ENCODE assay signal across 9 cellular contexts in the genomic region with DNA sequence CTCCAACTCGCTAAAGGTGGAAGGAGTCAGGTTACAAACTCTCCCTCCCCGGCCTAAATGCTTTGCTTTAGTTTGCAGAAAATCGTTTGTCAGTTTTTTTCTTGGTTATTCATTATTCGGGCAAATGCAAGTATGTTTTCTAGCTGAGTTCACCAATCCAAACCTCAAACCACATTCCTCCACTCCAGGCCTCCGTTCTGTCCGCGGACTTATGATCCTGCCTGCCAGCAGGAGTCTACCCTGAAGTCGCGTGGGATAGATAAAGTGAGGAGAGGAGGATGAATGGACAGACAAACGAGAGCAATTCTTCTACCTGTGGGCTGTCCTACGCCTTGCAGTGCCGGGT. TPM values are rescaled to one million over a fixed set of nuclear protein-coding genes. Genes with fewer than 3 reads are reported as not detected.
DNase-seq lines count a peak whose midpoint lies in the region; ATAC-seq lines count a peak whose summit lies in the region.
"Had no signal": no experiment of that assay in that cellular context is flagged by ENCODE, and none has a peak within 500 bp of the region (broad histone marks: within the 10 kb centered on the region; RNA-seq: fewer than 3 reads in every experiment).

No MANE protein-coding gene starts in this region.

- H3K27ac ChIP-seq in CD4-positive, alpha-beta memory T cell (ENCODE audit: low read depth, low read length): no peak overlapping the region
- peak overlapping the region; percentile 88 for H3K27ac ChIP-seq in cingulate gyrus (ENCODE audit: low read depth, low read length)
- peak overlapping the region; percentile 97 for H3K27ac ChIP-seq in mesodermal cell (ENCODE audit: low read depth, low read length, severe bottlenecking)

- peaks cover 0 to 3% (median 0%) of the 10 kb centered on the region in 8 donors for H3K9me3 Mint-ChIP-seq in CD4-positive, alpha-beta memory T cell

- H3K4me3 ChIP-seq in CD4-positive, alpha-beta memory T cell (ENCODE audit: low read length in 2 of 2): no peak overlapping the region
- H3K4me3 ChIP-seq in mesodermal cell (ENCODE audit: extremely low read depth, insufficient read depth, low read length, poor library complexity, severe bottlenecking): peak overlapping the region; percentile 85
- H3K4me3 ChIP-seq: K562 had no signal

- H3K4me1 Mint-ChIP-seq in CD4-positive, alpha-beta memory T cell: peaks cover 22 to 37% (median 29%) of the 10 kb centered on the region in 4 donors

- 0% methylated on average over 4 to 5 of the region's 12 CpGs for WGBS in mesodermal cell (ENCODE audit: insufficient coverage in 2 of 2), 2 experiments

- H3K4me3 Mint-ChIP-seq in CD4-positive, alpha-beta memory T cell: peak overlapping the region; percentile 66 to 82 (median 78)

- peaks cover 56 to 57% of the 10 kb centered on the region in 2 donors for H3K27me3 Mint-ChIP-seq in CD4-positive, alpha-beta memory T cell

- POLR2A ChIA-PET in CD4-positive, alpha-beta memory T cell (lab: Charles Lee; ENCODE audit: partially characterized antibody): no interaction called here

- no peak for DNase-seq in CD4-positive, alpha-beta memory T cell
- DNase-seq in M059J (ENCODE audit: low read depth): peak; percentile 65
- DNase-seq in activated CD8-positive, alpha-beta memory T cell treated with anti-CD3 and anti-CD28 coated beads for 24 hours: no peak

- H3K36me3 ChIP-seq in CD4-positive, alpha-beta memory T cell (ENCODE audit: insufficient read depth, low read length): no peaks in the 10 kb centered on the region
- H3K36me3 ChIP-seq in mesodermal cell (ENCODE audit: control insufficient read depth, insufficient read depth, low read length): peaks cover 36% of the 10 kb centered on the region

- H3K27me3 ChIP-seq in CD4-positive, alpha-beta memory T cell (ENCODE audit: insufficient read depth, low read length): peaks cover under 1% of the 10 kb centered on the region

- CTCF ChIA-PET in CD4-positive, alpha-beta memory T cell (lab: Charles Lee; ENCODE audit: partially characterized antibody): interaction anchor here (0.9 kb wide), 1 partner anchor 9 kb away, joined by 3 read pairs; no protein-coding TSS in a partner anchor

- H3K36me3 Mint-ChIP-seq in CD4-positive, alpha-beta memory T cell: peaks cover 0 to 2% of the 10 kb centered on the region in 2 donors

- ATAC-seq in HG03378 (IDR thresholded peaks at IDR 0.05; ENCODE audit: unreplicated experiment) (no peak), HG02852 (IDR thresholded peaks at IDR 0.05; ENCODE audit: unreplicated experiment) (no peak), GM21390 (IDR thresholded peaks at IDR 0.05; ENCODE audit: unreplicated experiment) (no peak)
- ATAC-seq: K562 had no signal

- H3K4me1 ChIP-seq in CD4-positive, alpha-beta memory T cell (ENCODE audit: insufficient read depth, low read length): peaks cover 28% of the 10 kb centered on the region
- peaks cover 12% of the 10 kb centered on the region for H3K4me1 ChIP-seq in mesodermal cell (ENCODE audit: control insufficient read depth, insufficient read depth, low read length, poor library complexity, severe bottlenecking)

- intact Hi-C loops in CD4-positive, alpha-beta memory T cell (cut with micrococcal nuclease): no loop called here

- H3K9me3 ChIP-seq in CD4-positive, alpha-beta memory T cell (ENCODE audit: control insufficient read depth in 1 of 2, low read length in 2 of 2): no peaks in the 10 kb centered on the region
- no peaks in the 10 kb centered on the region for H3K9me3 ChIP-seq in mesodermal cell (ENCODE audit: control insufficient read depth, low read length)

- H3K27ac Mint-ChIP-seq in CD4-positive, alpha-beta memory T cell: no peak overlapping the region

RNA-seq across cellular contexts. Expression of gene ADAMTS1, which starts 1.3 kb away (rescaled TPM):
- not detected for total RNA-seq in CD4-positive, alpha-beta memory T cell
- under 1 TPM in 1 of 2 donors, not detected in 1; 0.16 TPM for polyA plus RNA-seq in CD4-positive, alpha-beta memory T cell
- 58.6 and 94.4 TPM in 2 replicates for total RNA-seq in M059J (2014; rRNA removed; shearing (Covaris generic))
- 57.1 TPM for polyA plus RNA-seq in mesodermal cell (2013, experiment 1 of 2)
- 52.6 TPM for polyA plus RNA-seq in mesodermal cell (2013, experiment 2 of 2)

Comparison
In these comparisons a context has a peak if more than half of its experiments do, and no peak if none do; other contexts are left out.
1. RNA of gene ADAMTS1, which starts 1.3 kb away (total RNA-seq): 58.6 to 94.4 TPM in M059J; not detected in CD4-positive, alpha-beta memory T cell; every median in the first group is over 10 times any median in the second.